ENCODE assay signal across 15 cellular contexts in the genomic region with DNA sequence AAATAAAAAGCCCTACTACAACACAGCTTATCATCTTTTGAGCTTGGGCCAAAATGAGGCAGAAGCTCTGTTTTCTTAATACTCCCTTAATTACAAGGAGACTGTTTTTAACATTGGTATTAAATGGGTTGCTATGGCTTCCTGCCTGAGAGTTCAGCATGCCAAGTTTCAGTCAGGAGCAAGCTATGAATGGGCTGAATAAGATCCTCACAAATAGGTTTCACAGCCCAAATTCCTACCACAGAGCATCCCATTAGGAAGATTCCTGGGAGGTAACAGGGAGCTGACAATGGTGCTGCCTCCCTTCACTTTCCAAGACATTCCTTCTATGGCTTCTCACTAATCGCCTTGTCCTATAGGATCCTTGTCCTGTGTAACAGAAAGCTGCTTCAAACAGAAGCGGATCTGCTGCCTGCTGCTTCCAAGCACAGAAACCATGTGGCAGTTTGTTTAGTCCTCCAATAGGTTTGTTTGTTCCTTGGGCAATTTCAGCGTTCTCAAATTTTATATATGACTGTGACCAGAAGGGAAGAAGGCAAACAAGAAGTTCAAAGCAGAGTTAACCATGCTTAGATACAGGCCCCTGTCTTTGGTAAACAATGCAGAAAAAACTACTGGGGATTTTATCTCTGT.
DNase-seq lines count a peak whose midpoint lies in the region; ATAC-seq and TF ChIP-seq lines count a peak whose summit lies in the region.
"Had no signal": no experiment of that assay in that cellular context is flagged by ENCODE, and none has a peak within 500 bp of the region (broad histone marks: within the 10 kb centered on the region; RNA-seq: fewer than 3 reads in every experiment).

No MANE protein-coding gene starts in this region.

- H3K4me2 ChIP-seq in neural cell (ENCODE audit: low read length), result peak overlapping the region; percentile 6

- in situ Hi-C loops in SK-MEL-5 (cut with HindIII; ENCODE audit: low pct_unique_long_range_greater_than_20kb, low sequenced_read_pairs), result no loop called here

- no peaks in the 10 kb centered on the region for H4K20me1 ChIP-seq in neural cell (ENCODE audit: insufficient read depth)

- no peaks in the 10 kb centered on the region for H3K36me3 Mint-ChIP-seq in activated CD8-positive, alpha-beta memory T cell treated with anti-CD3 and anti-CD28 coated beads, Interleukin-2, amount 10 ng/mL, durations not matched to agents 7 days and 5 days

- no peaks in the 10 kb centered on the region for H3K9me3 ChIP-seq in neural cell (ENCODE audit: low read length)
- H3K9me3 ChIP-seq: MG63 had no signal

- H3K4me1 Mint-ChIP-seq in activated CD8-positive, alpha-beta memory T cell treated with anti-CD3 and anti-CD28 coated beads, Interleukin-2, amount 10 ng/mL, durations not matched to agents 7 days and 5 days, result no peaks in the 10 kb centered on the region

- H3K9me2 ChIP-seq in neural cell (ENCODE audit: insufficient read depth, low read length), result no peaks in the 10 kb centered on the region

- TF ChIP-seq CTCF in fibroblast of villous mesenchyme (IDR thresholded peaks at IDR 0.05; ENCODE audit: insufficient read depth, low read depth, low read length) (no peak), neural cell (IDR thresholded peaks at IDR 0.05; ENCODE audit: poor library complexity, severe bottlenecking) (no peak)

- H2AFZ ChIP-seq in neural cell (ENCODE audit: low read depth, low read length), result peak overlapping the region; percentile 12

- H3K9ac ChIP-seq in neural cell (ENCODE audit: low read length), result peak overlapping the region; percentile 46

- no peak for TF ChIP-seq RAD21 in neural cell (conservative IDR thresholded peaks at IDR 0.05)

- H3K27ac Mint-ChIP-seq in activated CD8-positive, alpha-beta memory T cell treated with anti-CD3 and anti-CD28 coated beads, Interleukin-2, amount 10 ng/mL, durations not matched to agents 7 days and 5 days, result no peak overlapping the region

- TF ChIP-seq EP300 in neural cell (conservative IDR thresholded peaks at IDR 0.05; ENCODE audit: poor library complexity, severe bottlenecking), result no peak

- H3K27ac ChIP-seq in neural cell (ENCODE audit: low read length), result peak overlapping the region; percentile 81
- H3K27ac ChIP-seq: dorsolateral prefrontal cortex, foreskin keratinocyte had no signal

- H3K4me3 Mint-ChIP-seq in activated CD8-positive, alpha-beta memory T cell treated with anti-CD3 and anti-CD28 coated beads, Interleukin-2, amount 10 ng/mL, durations not matched to agents 7 days and 5 days, result no peak overlapping the region

- H3K4me3 ChIP-seq in fibroblast of villous mesenchyme (ENCODE audit: low read depth, low read length), result no peak overlapping the region
- peak overlapping the region; percentile 27 for H3K4me3 ChIP-seq in neural cell (ENCODE audit: low read length)
- H3K4me3 ChIP-seq: dorsolateral prefrontal cortex, MG63 had no signal

- H3F3A ChIP-seq in neural cell (ENCODE audit: insufficient read depth, low read length, poor library complexity, severe bottlenecking), result no peaks in the 10 kb centered on the region

- no peaks in the 10 kb centered on the region for H3K27me3 ChIP-seq in neural cell (ENCODE audit: insufficient read depth, low read depth, low read length)
- H3K27me3 ChIP-seq: dorsolateral prefrontal cortex, foreskin keratinocyte, MG63 had no signal

- H3K9me3 Mint-ChIP-seq in activated CD8-positive, alpha-beta memory T cell treated with anti-CD3 and anti-CD28 coated beads, Interleukin-2, amount 10 ng/mL, durations not matched to agents 7 days and 5 days (ENCODE audit: low read depth), result no peaks in the 10 kb centered on the region

- H3K79me2 ChIP-seq in neural cell (replicated peaks; ENCODE audit: insufficient read depth, low read length), result no peaks in the 10 kb centered on the region

- no peaks in the 10 kb centered on the region for H3K36me3 ChIP-seq in neural cell (ENCODE audit: insufficient read depth, low read length)
- H3K36me3 ChIP-seq: MG63 had no signal

- no peak for ATAC-seq in activated CD8-positive, alpha-beta memory T cell treated with anti-CD3 and anti-CD28 coated beads, Interleukin-2, amount 10 ng/mL, durations not matched to agents 7 days and 5 days
- ATAC-seq in GM18861 (IDR thresholded peaks at IDR 0.05; ENCODE audit: unreplicated experiment) (no peak), GM18907 (IDR thresholded peaks at IDR 0.05; ENCODE audit: unreplicated experiment) (no peak)
- ATAC-seq: foreskin keratinocyte had no signal

- CTCF ChIA-PET in activated CD8-positive, alpha-beta memory T cell treated with anti-CD3 and anti-CD28 coated beads, Interleukin-2, amount 10 ng/mL, durations not matched to agents 7 days and 5 days (lab: Charles Lee), result no interaction called here

- H3K27me3 Mint-ChIP-seq in activated CD8-positive, alpha-beta memory T cell treated with anti-CD3 and anti-CD28 coated beads, Interleukin-2, amount 10 ng/mL, durations not matched to agents 7 days and 5 days, result no peaks in the 10 kb centered on the region

- peak; percentile 24 for DNase-seq in GM03348 (ENCODE audit: low spot score)
- peak; percentile 5 for DNase-seq in SK-MEL-5 (ENCODE audit: low read depth, low spot score)
- peak; percentile 12 for DNase-seq in fibroblast of villous mesenchyme (ENCODE audit: low read depth)
- no peak for DNase-seq in activated CD8-positive, alpha-beta memory T cell treated with anti-CD3 and anti-CD28 coated beads, Interleukin-2, amount 10 ng/mL, durations not matched to agents 7 days and 5 days
- DNase-seq in NOMO-1 (lab: John Stamatoyannopoulos, UW; ENCODE audit: unreplicated experiment in 2 of 2), result no peak
- DNase-seq: DMS79 treated with DMSO at 0.1 percent for 48 hours; dorsolateral prefrontal cortex; foreskin keratinocyte; kidney; MG63; posterior cingulate gyrus; stimulated activated CD4-positive, alpha-beta T cell treated with anti-CD3 and anti-CD28 coated beads, Interleukin-15, amount 100 ng/mL, for 24 hours had no signal

TF ChIP-seq in neural cell, 6 proteins besides CTCF, POLR2A, EP300 and RAD21:
- peak; percentile 75 for TF ChIP-seq REST (IDR thresholded peaks at IDR 0.05; ENCODE audit: borderline replicate concordance)
- no peak for TF ChIP-seq SMC3 (conservative IDR thresholded peaks at IDR 0.05; ENCODE audit: poor library complexity)
TF ChIP-seq in neural cell: peak in this region for 1.

Comparison
In these comparisons a context has a peak if more than half of its experiments do, and no peak if none do; other contexts are left out.
1. DNase-seq: peak in GM03348 (single experiment), SK-MEL-5 (single experiment) and fibroblast of villous mesenchyme (single experiment); none in activated CD8-positive, alpha-beta memory T cell treated with anti-CD3 and anti-CD28 coated beads, Interleukin-2, amount 10 ng/mL, durations not matched to agents 7 days and 5 days (single experiment) and NOMO-1 (0 of 2).